22 cellular contexts compared by ENCODE assay signal in the genomic region with DNA sequence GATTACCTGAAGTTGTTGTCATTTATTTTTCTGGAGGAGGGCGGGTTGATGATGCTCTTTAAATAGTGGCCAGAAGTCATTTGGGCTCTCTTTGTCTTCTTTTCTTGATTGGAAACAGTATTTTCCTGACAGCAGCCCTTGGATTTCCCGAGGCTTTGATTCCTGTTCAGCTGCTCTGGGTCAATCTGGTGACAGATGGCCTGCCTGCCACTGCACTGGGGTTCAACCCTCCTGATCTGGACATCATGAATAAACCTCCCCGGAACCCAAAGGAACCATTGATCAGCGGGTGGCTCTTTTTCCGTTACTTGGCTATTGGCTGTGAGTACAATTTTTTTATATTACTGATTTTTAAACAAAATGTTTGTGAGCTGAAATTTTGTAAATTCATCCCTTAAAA.
"Had no signal": no experiment of that assay in that cellular context is flagged by ENCODE, and none has a peak within 500 bp of the region (broad histone marks: within the 10 kb centered on the region; RNA-seq: fewer than 3 reads in every experiment).

No MANE protein-coding gene starts in this region.

- H3K27me3 ChIP-seq: ascending aorta, suprapubic skin, transverse colon had no signal

- H3K9me3 ChIP-seq: ascending aorta, suprapubic skin, transverse colon had no signal

- H3K4me3 Mint-ChIP-seq: activated B cell treated with CpG ODN at 0.5 μM for 24 hours; activated CD4-positive, alpha-beta memory T cell treated with anti-CD3 and anti-CD28 coated beads for 36 hours; activated T-cell treated with anti-CD3 and anti-CD28 coated beads, Interleukin-2, amount 50 U/mL, for 24 hours; nephron; stimulated activated naive CD8-positive, alpha-beta T cell treated with anti-CD3 and anti-CD28 coated beads, Interleukin-15, Interleukin-2, amounts not matched to agents 100 ng/mL and 50 ng/mL, for 24 hours; T-helper 2 cell treated with Interferon-gamma antibody and Interleukin-4, amounts not matched to agents 5 μg/mL and 100 μg/mL, for 36 hours had no signal

- H3K4me3 ChIP-seq: ascending aorta, lung, skin epidermis, suprapubic skin, transverse colon had no signal

- ATAC-seq: left lobe of liver, right cardiac atrium had no signal

- H3K9me3 Mint-ChIP-seq: activated B cell treated with CpG ODN at 0.5 μM for 24 hours; activated CD4-positive, alpha-beta memory T cell treated with anti-CD3 and anti-CD28 coated beads for 36 hours; activated T-cell treated with anti-CD3 and anti-CD28 coated beads, Interleukin-2, amount 50 U/mL, for 24 hours; nephron; stimulated activated naive CD8-positive, alpha-beta T cell treated with anti-CD3 and anti-CD28 coated beads, Interleukin-15, Interleukin-2, amounts not matched to agents 100 ng/mL and 50 ng/mL, for 24 hours; T-helper 2 cell treated with Interferon-gamma antibody and Interleukin-4, amounts not matched to agents 5 μg/mL and 100 μg/mL, for 36 hours had no signal

- H3K27ac Mint-ChIP-seq: activated B cell treated with CpG ODN at 0.5 μM for 24 hours; activated CD4-positive, alpha-beta memory T cell treated with anti-CD3 and anti-CD28 coated beads for 36 hours; activated T-cell treated with anti-CD3 and anti-CD28 coated beads, Interleukin-2, amount 50 U/mL, for 24 hours; nephron; stimulated activated naive CD8-positive, alpha-beta T cell treated with anti-CD3 and anti-CD28 coated beads, Interleukin-15, Interleukin-2, amounts not matched to agents 100 ng/mL and 50 ng/mL, for 24 hours; T-helper 2 cell treated with Interferon-gamma antibody and Interleukin-4, amounts not matched to agents 5 μg/mL and 100 μg/mL, for 36 hours had no signal

- H3K27me3 Mint-ChIP-seq: activated B cell treated with CpG ODN at 0.5 μM for 24 hours; activated CD4-positive, alpha-beta memory T cell treated with anti-CD3 and anti-CD28 coated beads for 36 hours; activated T-cell treated with anti-CD3 and anti-CD28 coated beads, Interleukin-2, amount 50 U/mL, for 24 hours; stimulated activated naive CD8-positive, alpha-beta T cell treated with anti-CD3 and anti-CD28 coated beads, Interleukin-15, Interleukin-2, amounts not matched to agents 100 ng/mL and 50 ng/mL, for 24 hours had no signal

- H3K4me1 Mint-ChIP-seq: nephron had no signal

- DNase-seq: activated B cell treated with CpG ODN at 0.5 μM for 24 hours; activated CD4-positive, alpha-beta memory T cell treated with anti-CD3 and anti-CD28 coated beads for 36 hours; activated CD4-positive, alpha-beta T cell treated with anti-CD3 and anti-CD28 coated beads for 4 hours; activated naive CD4-positive, alpha-beta T cell treated with anti-CD3 and anti-CD28 coated beads, Interleukin-2, amount 50 U/mL, for 16 hours; activated T-cell treated with anti-CD3 and anti-CD28 coated beads, Interleukin-2, amount 50 U/mL, for 24 hours; effector CD8-positive, alpha-beta T cell; foreskin fibroblast; hypothalamus; midbrain; right cardiac atrium; stimulated activated CD4-positive, alpha-beta T cell treated with anti-CD3 and anti-CD28 coated beads, Interleukin-15, amount 100 ng/mL, for 24 hours; stimulated activated CD4-positive, alpha-beta T cell treated with anti-CD3 and anti-CD28 coated beads, Interleukin-2, amount 100 ng/mL, for 48 hours; SW 1271; transverse colon had no signal

- H3K27ac ChIP-seq: ascending aorta, suprapubic skin, transverse colon had no signal
